In genomic region chr1:165137551-165138316, GRCh38 we compare ENCODE assay signal across 1 cellular context.
TF ChIP-seq lines count a peak whose summit lies in the region.

No MANE protein-coding gene starts in this region.

TF ChIP-seq in HepG2, 621 proteins besides CTCF, POLR2A, EP300 and RAD21 (continued from another document and continues in another):
- TF ChIP-seq ZNF18 (CRISPR knock-in tag; IDR thresholded peaks at IDR 0.05; ENCODE audit: insufficient replicate concordance) = no peak
- no peak for TF ChIP-seq WIZ (CRISPR knock-in tag; IDR thresholded peaks at IDR 0.05)
- TF ChIP-seq ZNF256 (CRISPR knock-in tag; conservative IDR thresholded peaks at IDR 0.05) = no peak
- no peak for TF ChIP-seq HOXA7 (CRISPR knock-in tag; IDR thresholded peaks at IDR 0.05)
- TF ChIP-seq ZNF597 (CRISPR knock-in tag; IDR thresholded peaks at IDR 0.05) = no peak
- TF ChIP-seq HNRNPH1 (optimal IDR thresholded peaks at IDR 0.05; ENCODE audit: low read depth, low read length) = no peak
- TF ChIP-seq ZNF24 (IDR thresholded peaks at IDR 0.05) = no peak
- TF ChIP-seq ZEB1 (IDR thresholded peaks at IDR 0.05; ENCODE audit: insufficient replicate concordance, low read depth) = peak; percentile 97
- TF ChIP-seq SP5 (CRISPR knock-in tag; IDR thresholded peaks at IDR 0.05; ENCODE audit: borderline replicate concordance, low read depth) = no peak
- no peak for TF ChIP-seq JARID2 (CRISPR knock-in tag; IDR thresholded peaks at IDR 0.05; ENCODE audit: insufficient replicate concordance)
- TF ChIP-seq GMEB2 (CRISPR knock-in tag; IDR thresholded peaks at IDR 0.05; ENCODE audit: low read depth) = no peak
- no peak; the same call in 1 of the 2 replicates for TF ChIP-seq ZNF292 (CRISPR knock-in tag; IDR thresholded peaks at IDR 0.05; ENCODE audit: borderline replicate concordance, low read depth)
- no peak for TF ChIP-seq ARID2 (CRISPR knock-in tag; IDR thresholded peaks at IDR 0.05; ENCODE audit: borderline replicate concordance)
- peak; percentile 63; the same call in 1 of the 2 replicates for TF ChIP-seq SMAD3 (CRISPR knock-in tag; IDR thresholded peaks at IDR 0.05)
- TF ChIP-seq, protein P1, sequence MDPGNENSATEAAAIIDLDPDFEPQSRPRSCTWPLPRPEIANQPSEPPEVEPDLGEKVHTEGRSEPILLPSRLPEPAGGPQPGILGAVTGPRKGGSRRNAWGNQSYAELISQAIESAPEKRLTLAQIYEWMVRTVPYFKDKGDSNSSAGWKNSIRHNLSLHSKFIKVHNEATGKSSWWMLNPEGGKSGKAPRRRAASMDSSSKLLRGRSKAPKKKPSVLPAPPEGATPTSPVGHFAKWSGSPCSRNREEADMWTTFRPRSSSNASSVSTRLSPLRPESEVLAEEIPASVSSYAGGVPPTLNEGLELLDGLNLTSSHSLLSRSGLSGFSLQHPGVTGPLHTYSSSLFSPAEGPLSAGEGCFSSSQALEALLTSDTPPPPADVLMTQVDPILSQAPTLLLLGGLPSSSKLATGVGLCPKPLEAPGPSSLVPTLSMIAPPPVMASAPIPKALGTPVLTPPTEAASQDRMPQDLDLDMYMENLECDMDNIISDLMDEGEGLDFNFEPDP (CRISPR knock-in tag; conservative IDR thresholded peaks at IDR 0.05) = no peak
- TF ChIP-seq ZNF235 (CRISPR knock-in tag; IDR thresholded peaks at IDR 0.05; ENCODE audit: borderline replicate concordance) = no peak
- TF ChIP-seq YY1 (IDR thresholded peaks at IDR 0.05; ENCODE audit: insufficient read depth, insufficient replicate concordance, low read depth, low read length) = peak; percentile 31
- TF ChIP-seq ZNF501 (CRISPR knock-in tag; IDR thresholded peaks at IDR 0.05) = no peak
- no peak for TF ChIP-seq POLR2G (IDR thresholded peaks at IDR 0.05; ENCODE audit: low read depth, low read length)
- TF ChIP-seq ZNF839 (CRISPR knock-in tag; IDR thresholded peaks at IDR 0.05; ENCODE audit: borderline replicate concordance) = no peak
- TF ChIP-seq RBM22 (optimal IDR thresholded peaks at IDR 0.05; ENCODE audit: low read length) = no peak
- no peak for TF ChIP-seq CENPX (CRISPR knock-in tag; IDR thresholded peaks at IDR 0.05)
- peak; percentile 57; the same call in 1 of the 2 replicates for TF ChIP-seq RARA (CRISPR knock-in tag; IDR thresholded peaks at IDR 0.05)
- TF ChIP-seq ZNF430 (CRISPR knock-in tag; IDR thresholded peaks at IDR 0.05) = no peak
- no peak for TF ChIP-seq ESRRA (CRISPR knock-in tag; IDR thresholded peaks at IDR 0.05; ENCODE audit: low read depth)
- TF ChIP-seq ZNF441 (CRISPR knock-in tag; IDR thresholded peaks at IDR 0.05; ENCODE audit: borderline replicate concordance) = no peak
- TF ChIP-seq PTBP1 (IDR thresholded peaks at IDR 0.05; ENCODE audit: low read depth, low read length, poor library complexity, severe bottlenecking) = no peak
- no peak for TF ChIP-seq ZFP36L2 (CRISPR knock-in tag; IDR thresholded peaks at IDR 0.05)
- TF ChIP-seq AKAP8 (CRISPR knock-in tag; IDR thresholded peaks at IDR 0.05) = no peak
- TF ChIP-seq TCF7 (IDR thresholded peaks at IDR 0.05; ENCODE audit: low read depth) = peak; percentile 96
- TF ChIP-seq, protein P2, sequence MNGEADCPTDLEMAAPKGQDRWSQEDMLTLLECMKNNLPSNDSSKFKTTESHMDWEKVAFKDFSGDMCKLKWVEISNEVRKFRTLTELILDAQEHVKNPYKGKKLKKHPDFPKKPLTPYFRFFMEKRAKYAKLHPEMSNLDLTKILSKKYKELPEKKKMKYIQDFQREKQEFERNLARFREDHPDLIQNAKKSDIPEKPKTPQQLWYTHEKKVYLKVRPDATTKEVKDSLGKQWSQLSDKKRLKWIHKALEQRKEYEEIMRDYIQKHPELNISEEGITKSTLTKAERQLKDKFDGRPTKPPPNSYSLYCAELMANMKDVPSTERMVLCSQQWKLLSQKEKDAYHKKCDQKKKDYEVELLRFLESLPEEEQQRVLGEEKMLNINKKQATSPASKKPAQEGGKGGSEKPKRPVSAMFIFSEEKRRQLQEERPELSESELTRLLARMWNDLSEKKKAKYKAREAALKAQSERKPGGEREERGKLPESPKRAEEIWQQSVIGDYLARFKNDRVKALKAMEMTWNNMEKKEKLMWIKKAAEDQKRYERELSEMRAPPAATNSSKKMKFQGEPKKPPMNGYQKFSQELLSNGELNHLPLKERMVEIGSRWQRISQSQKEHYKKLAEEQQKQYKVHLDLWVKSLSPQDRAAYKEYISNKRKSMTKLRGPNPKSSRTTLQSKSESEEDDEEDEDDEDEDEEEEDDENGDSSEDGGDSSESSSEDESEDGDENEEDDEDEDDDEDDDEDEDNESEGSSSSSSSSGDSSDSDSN (CRISPR knock-in tag; IDR thresholded peaks at IDR 0.05) = no peak
- no peak for TF ChIP-seq SRSF1 (optimal IDR thresholded peaks at IDR 0.05; ENCODE audit: low read depth, low read length)
- TF ChIP-seq HCFC1 (IDR thresholded peaks at IDR 0.05; ENCODE audit: low read depth, low read length) = no peak
- TF ChIP-seq ZNF652 (CRISPR knock-in tag; IDR thresholded peaks at IDR 0.05; ENCODE audit: borderline replicate concordance, low read depth) = no peak
- no peak for TF ChIP-seq ZNF335 (CRISPR knock-in tag; IDR thresholded peaks at IDR 0.05)
- TF ChIP-seq ZNF605 (CRISPR knock-in tag; IDR thresholded peaks at IDR 0.05) = no peak
- no peak for TF ChIP-seq ZBED4 (CRISPR knock-in tag; IDR thresholded peaks at IDR 0.05; ENCODE audit: borderline replicate concordance)
- TF ChIP-seq, protein P3, sequence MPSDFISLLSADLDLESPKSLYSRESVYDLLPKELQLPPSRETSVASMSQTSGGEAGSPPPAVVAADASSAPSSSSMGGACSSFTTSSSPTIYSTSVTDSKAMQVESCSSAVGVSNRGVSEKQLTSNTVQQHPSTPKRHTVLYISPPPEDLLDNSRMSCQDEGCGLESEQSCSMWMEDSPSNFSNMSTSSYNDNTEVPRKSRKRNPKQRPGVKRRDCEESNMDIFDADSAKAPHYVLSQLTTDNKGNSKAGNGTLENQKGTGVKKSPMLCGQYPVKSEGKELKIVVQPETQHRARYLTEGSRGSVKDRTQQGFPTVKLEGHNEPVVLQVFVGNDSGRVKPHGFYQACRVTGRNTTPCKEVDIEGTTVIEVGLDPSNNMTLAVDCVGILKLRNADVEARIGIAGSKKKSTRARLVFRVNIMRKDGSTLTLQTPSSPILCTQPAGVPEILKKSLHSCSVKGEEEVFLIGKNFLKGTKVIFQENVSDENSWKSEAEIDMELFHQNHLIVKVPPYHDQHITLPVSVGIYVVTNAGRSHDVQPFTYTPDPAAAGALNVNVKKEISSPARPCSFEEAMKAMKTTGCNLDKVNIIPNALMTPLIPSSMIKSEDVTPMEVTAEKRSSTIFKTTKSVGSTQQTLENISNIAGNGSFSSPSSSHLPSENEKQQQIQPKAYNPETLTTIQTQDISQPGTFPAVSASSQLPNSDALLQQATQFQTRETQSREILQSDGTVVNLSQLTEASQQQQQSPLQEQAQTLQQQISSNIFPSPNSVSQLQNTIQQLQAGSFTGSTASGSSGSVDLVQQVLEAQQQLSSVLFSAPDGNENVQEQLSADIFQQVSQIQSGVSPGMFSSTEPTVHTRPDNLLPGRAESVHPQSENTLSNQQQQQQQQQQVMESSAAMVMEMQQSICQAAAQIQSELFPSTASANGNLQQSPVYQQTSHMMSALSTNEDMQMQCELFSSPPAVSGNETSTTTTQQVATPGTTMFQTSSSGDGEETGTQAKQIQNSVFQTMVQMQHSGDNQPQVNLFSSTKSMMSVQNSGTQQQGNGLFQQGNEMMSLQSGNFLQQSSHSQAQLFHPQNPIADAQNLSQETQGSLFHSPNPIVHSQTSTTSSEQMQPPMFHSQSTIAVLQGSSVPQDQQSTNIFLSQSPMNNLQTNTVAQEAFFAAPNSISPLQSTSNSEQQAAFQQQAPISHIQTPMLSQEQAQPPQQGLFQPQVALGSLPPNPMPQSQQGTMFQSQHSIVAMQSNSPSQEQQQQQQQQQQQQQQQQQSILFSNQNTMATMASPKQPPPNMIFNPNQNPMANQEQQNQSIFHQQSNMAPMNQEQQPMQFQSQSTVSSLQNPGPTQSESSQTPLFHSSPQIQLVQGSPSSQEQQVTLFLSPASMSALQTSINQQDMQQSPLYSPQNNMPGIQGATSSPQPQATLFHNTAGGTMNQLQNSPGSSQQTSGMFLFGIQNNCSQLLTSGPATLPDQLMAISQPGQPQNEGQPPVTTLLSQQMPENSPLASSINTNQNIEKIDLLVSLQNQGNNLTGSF (CRISPR knock-in tag; IDR thresholded peaks at IDR 0.05) = no peak
- TF ChIP-seq ZSCAN25 (CRISPR knock-in tag; IDR thresholded peaks at IDR 0.05) = no peak
- no peak for TF ChIP-seq MTERF4 (CRISPR knock-in tag; IDR thresholded peaks at IDR 0.05)
- TF ChIP-seq PAX8 (CRISPR knock-in tag; IDR thresholded peaks at IDR 0.05; ENCODE audit: borderline replicate concordance) = no peak
- TF ChIP-seq ZNF383 (CRISPR knock-in tag; IDR thresholded peaks at IDR 0.05; ENCODE audit: borderline replicate concordance) = no peak
- no peak for TF ChIP-seq ZNF782 (CRISPR knock-in tag; IDR thresholded peaks at IDR 0.05; ENCODE audit: borderline replicate concordance)
- TF ChIP-seq ZSCAN12 (CRISPR knock-in tag; IDR thresholded peaks at IDR 0.05) = no peak
